In genomic region chr9:71806916-71807315, GRCh38 we compare ENCODE assay signal across 8 cellular contexts. TPM values are rescaled to one million over a fixed set of nuclear protein-coding genes. Genes with fewer than 3 reads are reported as not detected.
DNase-seq lines count a peak whose midpoint lies in the region; ATAC-seq, FAIRE-seq and TF ChIP-seq lines count a peak whose summit lies in the region.

No MANE protein-coding gene starts in this region.

- TF ChIP-seq POLR2A in GM12878 (IDR thresholded peaks at IDR 0.05; ENCODE audit: low read depth, low read length) = no peak

- H3K4me1 ChIP-seq in GM12878 (ENCODE audit: control insufficient read depth, insufficient read depth, low read length) = no peaks in the 10 kb centered on the region

- no peak overlapping the region for H3K4me2 ChIP-seq in GM12878 (ENCODE audit: control insufficient read depth, insufficient read depth)

- SMC1A ChIA-PET in GM12878 (lab: Charles Lee; ENCODE audit: uncharacterized antibody, unreplicated experiment) = interaction anchor here (0.6 to 6.7 kb wide), 21 partner anchors 10 to 465 kb away, joined by 3 to 93 read pairs (median 4); no protein-coding TSS in a partner anchor

- peaks cover 9% of the 10 kb centered on the region for H3K4me1 Mint-ChIP-seq in T-helper 2 cell treated with Interferon-gamma antibody and Interleukin-4, amounts not matched to agents 5 μg/mL and 100 μg/mL, for 36 hours (ENCODE audit: low read depth)

- TF ChIP-seq CTCF in GM12878 (IDR thresholded peaks at IDR 0.05 in 2 of 3, conservative IDR thresholded peaks at IDR 0.05 in 1 of 3; ENCODE audit: control insufficient read depth in 2 of 3, extremely low read depth in 1 of 3, insufficient read depth in 1 of 3, low read depth in 3 of 3, low read length in 3 of 3) = peak; percentile 85 to 94 (median 91)

- POLR2A ChIA-PET in GM12878 (lab: Charles Lee) = no interaction called here

- peak; percentile 99 for FAIRE-seq in GM12878 (lab: Jason Lieb, UNC)

- H3K36me3 Mint-ChIP-seq in T-helper 2 cell treated with Interferon-gamma antibody and Interleukin-4, amounts not matched to agents 5 μg/mL and 100 μg/mL, for 36 hours (ENCODE audit: low read depth) = peaks cover 5% of the 10 kb centered on the region

- intact Hi-C loops in GM12878 (cut with micrococcal nuclease; ENCODE audit: unreplicated experiment) = loop anchor here (1.0 to 10.0 kb wide), 3 partner anchors 165 to 468 kb away; no protein-coding TSS in a partner anchor

- no peaks in the 10 kb centered on the region for H3K79me2 ChIP-seq in GM12878 (ENCODE audit: control insufficient read depth, insufficient read depth, low read length)

- H3K27me3 ChIP-seq in GM12878 (replicated peaks in 1 of 2; ENCODE audit: control insufficient read depth in 2 of 2, insufficient read depth in 2 of 2, low read length in 1 of 2) = no peaks in the 10 kb centered on the region

- no peak overlapping the region for H3K27ac ChIP-seq in GM12878 (ENCODE audit: control insufficient read depth, insufficient read depth)

- no peak overlapping the region for H3K4me3 ChIP-seq in GM12878

- no peak overlapping the region for H3K9ac ChIP-seq in GM12878 (ENCODE audit: control insufficient read depth, insufficient read depth, low read length)

- in situ Hi-C loops in GM12878 (cut with MboI) = loop anchor here (5.0 to 10.0 kb wide), 2 partner anchors 220 to 468 kb away; no protein-coding TSS in a partner anchor

- H4K20me1 ChIP-seq in GM12878 (ENCODE audit: control insufficient read depth, insufficient read depth) = no peaks in the 10 kb centered on the region

- RAD21 ChIA-PET in GM12878 (lab: Charles Lee; ENCODE audit: unreplicated experiment) = interaction anchor here (0.6 to 6.8 kb wide), 5 partner anchors 25 to 465 kb away, joined by 3 to 85 read pairs (median 3); no protein-coding TSS in a partner anchor

- no peaks in the 10 kb centered on the region; the same call in 2 of the 3 replicates for H3K9me3 ChIP-seq in GM12878 (replicated peaks; ENCODE audit: control insufficient read depth, insufficient read depth, low read length)

- H3K4me3 Mint-ChIP-seq in T-helper 2 cell treated with Interferon-gamma antibody and Interleukin-4, amounts not matched to agents 5 μg/mL and 100 μg/mL, for 36 hours = no peak overlapping the region

- peak; percentile 94 for TF ChIP-seq RAD21 in GM12878 (IDR thresholded peaks at IDR 0.05; ENCODE audit: insufficient read depth, low read depth, low read length)

- CTCF ChIA-PET in GM12878 (lab: Yijun Ruan, JAX) = interaction anchor here (0.6 to 12.3 kb wide), 38 partner anchors 10 to 523 kb away, joined by 3 to 213 read pairs (median 4); partner anchors contain the start of gene C9orf85

- WGBS in GM12878 (ENCODE audit: insufficient coverage, insufficient replicate concordance, low lambda C conversion rate, missing lambda C conversion rate) = 0% methylated on average over 1 of the region's 1 CpG

- BruUV-seq in GM12878 (replicated peaks; lab: Mats Ljungman, UMichigan) = no TSS peak

- H3K9me3 Mint-ChIP-seq in T-helper 2 cell treated with Interferon-gamma antibody and Interleukin-4, amounts not matched to agents 5 μg/mL and 100 μg/mL, for 36 hours = peaks cover 6% of the 10 kb centered on the region

- peak; percentile 76 for DNase-seq in A172 (ENCODE audit: low spot score)
- DNase-seq in NCI-H1417 (lab: John Stamatoyannopoulos, UW) = peak; percentile 46 to 91 (median 72)
- DNase-seq in T-helper 2 cell treated with Interferon-gamma antibody and Interleukin-4, amounts not matched to agents 5 μg/mL and 100 μg/mL, for 36 hours (ENCODE audit: low spot score) = peak; percentile 48
- no peak for DNase-seq in GM12878 (ENCODE audit: low read depth, low spot score)
- DNase-seq in iPS DF 19.7 (ENCODE audit: low read depth, low spot score) = peak; percentile 68
- peak; percentile 21 to 41 for DNase-seq in stimulated activated CD4-positive, alpha-beta T cell treated with anti-CD3 and anti-CD28 coated beads, Interleukin-15, amount 100 ng/mL, for 48 hours (ENCODE audit: low read depth in 2 of 2)

- TF ChIP-seq EP300 in GM12878 (IDR thresholded peaks at IDR 0.05; ENCODE audit: borderline replicate concordance in 1 of 2, control insufficient read depth in 1 of 2, low read depth in 2 of 2, low read length in 2 of 2) = no peak

- H2AFZ ChIP-seq in GM12878 (ENCODE audit: control insufficient read depth, low read depth, low read length) = no peak overlapping the region

- H3K27ac Mint-ChIP-seq in T-helper 2 cell treated with Interferon-gamma antibody and Interleukin-4, amounts not matched to agents 5 μg/mL and 100 μg/mL, for 36 hours = no peak overlapping the region

- no peaks in the 10 kb centered on the region for H3K36me3 ChIP-seq in GM12878 (ENCODE audit: control insufficient read depth in 2 of 2, insufficient read depth in 2 of 2, low read length in 1 of 2)

- peaks cover 2% of the 10 kb centered on the region for H3K27me3 Mint-ChIP-seq in T-helper 2 cell treated with Interferon-gamma antibody and Interleukin-4, amounts not matched to agents 5 μg/mL and 100 μg/mL, for 36 hours (ENCODE audit: low read depth)

- peak; percentile 94 for ATAC-seq in GM18499 (IDR thresholded peaks at IDR 0.05; ENCODE audit: insufficient read depth, unreplicated experiment)
- ATAC-seq in HG02870 (IDR thresholded peaks at IDR 0.05; ENCODE audit: unreplicated experiment) = peak; percentile 88
- ATAC-seq in GM12878 = peak; percentile 100

TF ChIP-seq in GM12878, 131 proteins besides CTCF, POLR2A, EP300 and RAD21:
- peak; percentile 20 for TF ChIP-seq RELA (IDR thresholded peaks at IDR 0.05; ENCODE audit: borderline replicate concordance, partially characterized antibody)
- no peak for TF ChIP-seq BMI1 (IDR thresholded peaks at IDR 0.05; ENCODE audit: borderline replicate concordance)
- TF ChIP-seq SMARCA5 (IDR thresholded peaks at IDR 0.05) = peak; percentile 54; the same call in 1 of the 2 replicates
- TF ChIP-seq ZNF24 (IDR thresholded peaks at IDR 0.05) = no peak
- 0 out of 2 replicates have a peak, but pooled peaks have one; percentile 25 for TF ChIP-seq YY1 (IDR thresholded peaks at IDR 0.05; ENCODE audit: low read depth, low read length)
- TF ChIP-seq FOXM1 (IDR thresholded peaks at IDR 0.05; ENCODE audit: low read depth, low read length) = peak; percentile 46; the same call in 1 of the 2 replicates
- TF ChIP-seq RUNX3 (IDR thresholded peaks at IDR 0.05; ENCODE audit: low read length) = peak; percentile 39; the same call in 1 of the 2 replicates
- no peak for TF ChIP-seq USF1 (IDR thresholded peaks at IDR 0.05; ENCODE audit: borderline replicate concordance, extremely low read length, insufficient read depth, low read depth, low read length)
- peak; percentile 86 for TF ChIP-seq SMC3 (IDR thresholded peaks at IDR 0.05; ENCODE audit: borderline replicate concordance, low read length)
- TF ChIP-seq NRF1 (conservative IDR thresholded peaks at IDR 0.05; ENCODE audit: low read depth, low read length) = no peak; the same call in 1 of the 2 replicates
TF ChIP-seq in GM12878: peak in this region for 6.

RNA-seq across cellular contexts. Expression of gene CEMIP2, which starts 38.6 kb away (rescaled TPM):
- 11.6 and 12.2 TPM in 2 replicates for total RNA-seq in A172 (2014; rRNA removed; shearing (Covaris generic))
- 1.4 and 5.1 TPM in 2 replicates for total RNA-seq in GM12878 (2013; cell fraction: nucleolus; rRNA removed)
- 1.5 and 2.5 TPM in 2 replicates for total RNA-seq in GM12878 (2014; rRNA removed)
- 1.3 and 1.6 TPM in 2 replicates for total RNA-seq in GM12878 (2014; rRNA removed; fragmentation: Illumina TruSeq; extraction: Trizol)
- 1.2 and 1.7 TPM in 2 replicates for total RNA-seq in GM12878 (2021)
- polyA plus RNA-seq in GM12878 (2011; ENCODE audit: low read depth) = 5.9 TPM
- 16.5 and 19.2 TPM in 2 replicates for polyA plus RNA-seq in GM12878 (2011; rRNA removed)
- polyA plus RNA-seq in GM12878 (2011; cell fraction: cytosol; rRNA removed) = 17.3 and 21.8 TPM in 2 replicates
- polyA plus RNA-seq in GM12878 (2011; cell fraction: nucleus; rRNA removed) = 14.5 and 18.8 TPM in 2 replicates
- polyA plus RNA-seq in GM12878 (2012) = 0.60 and 0.81 TPM in 2 replicates
- polyA plus RNA-seq in GM12878 (2014; fragmentation: Illumina TruSeq; extraction: Trizol) = 1.8 and 5.6 TPM in 2 replicates
- polyA plus RNA-seq in GM12878 (2014; fragmentation: Nextera tagmentation; extraction: Ambion mirVana) = under 1 TPM; 0.50 to 0.79 TPM
- polyA plus RNA-seq in GM12878 (2014; rRNA removed) = 1.1 and 1.2 TPM in 2 replicates
- polyA plus RNA-seq in GM12878 (2016; fragmentation: Nextera tagmentation; extraction: Ambion mirVana) = under 1 TPM; 0.67 to 0.91 TPM
- 38.2 and 48.4 TPM in 2 replicates for polyA minus RNA-seq in GM12878 (2011; rRNA and poly(A)+ RNA removed)
- 11.5 and 14.8 TPM in 2 replicates for polyA minus RNA-seq in GM12878 (2011; cell fraction: cytosol; rRNA and poly(A)+ RNA removed)
- polyA minus RNA-seq in GM12878 (2011; cell fraction: nucleus; rRNA and poly(A)+ RNA removed) = 26.2 and 34.8 TPM in 2 replicates
